Comparison of ENCODE assay signal across 9 cellular contexts in genomic region chr7:140059288-140060242, GRCh38. TPM values are rescaled to one million over a fixed set of nuclear protein-coding genes. Genes with fewer than 3 reads are reported as not detected.
DNase-seq lines count a peak whose midpoint lies in the region; ATAC-seq and TF ChIP-seq lines count a peak whose summit lies in the region.
"Had no signal": no experiment of that assay in that cellular context is flagged by ENCODE, and none has a peak within 500 bp of the region (broad histone marks: within the 10 kb centered on the region; RNA-seq: fewer than 3 reads in every experiment).

No MANE protein-coding gene starts in this region.

- BruUV-seq in OCI-LY7 (replicated peaks; lab: Mats Ljungman, UMichigan), result no TSS peak

- peaks cover 34 to 41% of the 10 kb centered on the region in 2 donors for H3K4me1 ChIP-seq in duodenal mucosa (ENCODE audit: control insufficient read depth in 1 of 2, insufficient read depth in 2 of 2, low read length in 2 of 2)
- H3K4me1 ChIP-seq in OCI-LY7 (ENCODE audit: insufficient read depth, low read length, poor library complexity, severe bottlenecking), result peaks cover 7% of the 10 kb centered on the region

- H3K9me3 ChIP-seq in duodenal mucosa (ENCODE audit: control insufficient read depth in 1 of 2, low read length in 2 of 2) (no peaks in the 10 kb centered on the region), OCI-LY7 (ENCODE audit: low read length) (no peaks in the 10 kb centered on the region)

- no peaks in the 10 kb centered on the region for H4K20me1 ChIP-seq in OCI-LY7 (ENCODE audit: insufficient read depth, low read length)

- no peaks in the 10 kb centered on the region for H3K79me2 ChIP-seq in OCI-LY7 (ENCODE audit: insufficient read depth, low read depth, low read length)

- H3K27ac ChIP-seq in duodenal mucosa (ENCODE audit: low read depth, low read length) (peak overlapping the region; percentile 36), OCI-LY7 (ENCODE audit: low read depth, low read length, poor library complexity, severe bottlenecking) (no peak overlapping the region)
- H3K27ac ChIP-seq: 22Rv1 had no signal

- peak overlapping the region; percentile 4 to 36 for H3K9ac ChIP-seq in duodenal mucosa (ENCODE audit: low read depth in 1 of 2, low read length in 2 of 2)

- H3K9me2 ChIP-seq in OCI-LY7 (ENCODE audit: insufficient read depth, low read length), result no peaks in the 10 kb centered on the region

- peak overlapping the region; percentile 83 to 84 for H3K4me3 ChIP-seq in duodenal mucosa (ENCODE audit: low read depth in 1 of 2, low read length in 2 of 2)
- H3K4me3 ChIP-seq in OCI-LY7 (ENCODE audit: low read depth, low read length, poor library complexity, severe bottlenecking), result no peak overlapping the region

- H3K36me3 ChIP-seq in duodenal mucosa (ENCODE audit: control insufficient read depth in 1 of 2, insufficient read depth in 2 of 2, low read length in 2 of 2), result peaks cover 15 to 21% of the 10 kb centered on the region in 2 donors
- H3K36me3 ChIP-seq in OCI-LY7 (ENCODE audit: insufficient read depth, low read length), result no peaks in the 10 kb centered on the region

- no peaks in the 10 kb centered on the region for H3K27me3 ChIP-seq in duodenal mucosa (ENCODE audit: control insufficient read depth in 1 of 2, insufficient read depth in 2 of 2, low read length in 2 of 2)

- H2AFZ ChIP-seq in OCI-LY7 (ENCODE audit: low read length), result no peak overlapping the region

- POLR2A ChIA-PET in OCI-LY7 (lab: Charles Lee), result no interaction called here

- H3K4me2 ChIP-seq in OCI-LY7 (ENCODE audit: low read length), result no peak overlapping the region

- DNase-seq in DMS 273 (lab: John Stamatoyannopoulos, UW; ENCODE audit: unreplicated experiment), result peak; percentile 57
- DNase-seq in DMS 273 treated with DMSO at 0.1 percent for 48 hours (lab: John Stamatoyannopoulos, UW), result no peak
- peak; percentile 8 for DNase-seq in UCSD-AML1 (lab: John Stamatoyannopoulos, UW; ENCODE audit: unreplicated experiment)
- DNase-seq in non-pigmented ciliary epithelial cell (ENCODE audit: low read depth), result peak; percentile 80
- DNase-seq in NCI-H1417 treated with DMSO at 0.1 percent for 48 hours (lab: John Stamatoyannopoulos, UW), result no peak
- DNase-seq in OCI-LY7 (ENCODE audit: low spot score), result no peak

- TF ChIP-seq CTCF in OCI-LY7 (conservative IDR thresholded peaks at IDR 0.05; ENCODE audit: low read length), result no peak

- CTCF ChIA-PET in OCI-LY7 (lab: Charles Lee; ENCODE audit: unreplicated experiment), result no interaction called here

- intact Hi-C loops in OCI-LY7 (cut with micrococcal nuclease; ENCODE audit: unreplicated experiment), result no loop called here

- ATAC-seq in GM19395 (IDR thresholded peaks at IDR 0.05; ENCODE audit: unreplicated experiment), result no peak

RNA-seq across cellular contexts. Expression of gene PARP12, which starts 3.2 kb away (rescaled TPM):
- 12.5 and 13.3 TPM in 2 replicates for total RNA-seq in OCI-LY7 (2014; rRNA removed; shearing (Covaris generic))
- 6.5 and 6.8 TPM in 2 replicates for total RNA-seq in OCI-LY7 (2022)

Comparison
In these comparisons a context has a peak if more than half of its experiments do, and no peak if none do; other contexts are left out.
1. DNase-seq: peak in DMS 273 (single experiment), UCSD-AML1 (single experiment) and non-pigmented ciliary epithelial cell (single experiment); none in DMS 273 treated with DMSO at 0.1 percent for 48 hours (single experiment), NCI-H1417 treated with DMSO at 0.1 percent for 48 hours (single experiment) and OCI-LY7 (single experiment).